18 cellular contexts compared by ENCODE assay signal in genomic region chr9:93513606-93514005, GRCh38.
"Had no signal": no experiment of that assay in that cellular context is flagged by ENCODE, and none has a peak within 500 bp of the region (broad histone marks: within the 10 kb centered on the region; RNA-seq: fewer than 3 reads in every experiment).

No MANE protein-coding gene starts in this region.

- H3K27ac ChIP-seq: hepatocyte, vagina, VCaP had no signal

- H3K4me2 ChIP-seq: hepatocyte had no signal

- H3K9me3 ChIP-seq: vagina had no signal

- DNase-seq: activated CD4-positive, alpha-beta T cell treated with anti-CD3 and anti-CD28 coated beads for 1 hour; activated CD4-positive, alpha-beta T cell treated with anti-CD3 and anti-CD28 coated beads, Interleukin-2, amount 50 U/mL, for 48 hours; activated CD8-positive, alpha-beta memory T cell treated with anti-CD3 and anti-CD28 coated beads, Interleukin-2, amount 10 ng/mL, durations not matched to agents 7 days and 5 days; activated naive CD4-positive, alpha-beta T cell treated with anti-CD3 and anti-CD28 coated beads for 36 hours; effector CD8-positive, alpha-beta T cell; left cardiac atrium; stimulated activated CD4-positive, alpha-beta T cell treated with anti-CD3 and anti-CD28 coated beads, Interleukin-12 subunit alpha, Interleukin-12 subunit beta, amount 100 ng/mL, for 4 hours; stimulated activated CD4-positive, alpha-beta T cell treated with anti-CD3 and anti-CD28 coated beads, Interleukin-1b, Interleukin-23, amount 100 ng/mL, for 48 hours; stimulated activated CD8-positive, alpha-beta memory T cell treated with anti-CD3 and anti-CD28 coated beads, Interleukin-4, amount 100 ng/mL, for 48 hours; stimulated activated naive CD8-positive, alpha-beta T cell treated with anti-CD3 and anti-CD28 coated beads, Interleukin-15, Interleukin-2, amounts not matched to agents 100 U/mL and 50 U/mL, for 24 hours; T-helper 2 cell; trophoblast cell had no signal

- H3K27me3 Mint-ChIP-seq: activated CD8-positive, alpha-beta memory T cell treated with anti-CD3 and anti-CD28 coated beads, Interleukin-2, amount 10 ng/mL, durations not matched to agents 7 days and 5 days; dendritic cell treated with granulocyte-macrophage colony-stimulating factor and Interleukin-4, amounts not matched to agents 40 ng/mL and 50 ng/mL, for 4 days; natural killer cell treated with Interleukin-12 subunit alpha and Interleukin-12 subunit beta and Interleukin-15 and Interleukin-18, amount 100 ng/mL, for 72 hours had no signal

- H3K4me3 ChIP-seq: hepatocyte, lung, vagina had no signal

- ATAC-seq: activated CD8-positive, alpha-beta memory T cell treated with anti-CD3 and anti-CD28 coated beads, Interleukin-2, amount 10 ng/mL, durations not matched to agents 7 days and 5 days; left cardiac atrium; natural killer cell treated with Interleukin-12 subunit alpha and Interleukin-12 subunit beta and Interleukin-15 and Interleukin-18, amount 100 ng/mL, for 72 hours; stimulated activated naive CD8-positive, alpha-beta T cell treated with anti-CD3 and anti-CD28 coated beads, Interleukin-15, Interleukin-2, amounts not matched to agents 100 U/mL and 50 U/mL, for 24 hours had no signal

- H3K4me3 Mint-ChIP-seq: activated CD8-positive, alpha-beta memory T cell treated with anti-CD3 and anti-CD28 coated beads, Interleukin-2, amount 10 ng/mL, durations not matched to agents 7 days and 5 days; activated naive CD4-positive, alpha-beta T cell treated with anti-CD3 and anti-CD28 coated beads for 36 hours; dendritic cell treated with granulocyte-macrophage colony-stimulating factor and Interleukin-4, amounts not matched to agents 40 ng/mL and 50 ng/mL, for 4 days; natural killer cell treated with Interleukin-12 subunit alpha and Interleukin-12 subunit beta and Interleukin-15 and Interleukin-18, amount 100 ng/mL, for 72 hours had no signal

- H3K27ac Mint-ChIP-seq: activated CD8-positive, alpha-beta memory T cell treated with anti-CD3 and anti-CD28 coated beads, Interleukin-2, amount 10 ng/mL, durations not matched to agents 7 days and 5 days; activated naive CD4-positive, alpha-beta T cell treated with anti-CD3 and anti-CD28 coated beads for 36 hours; dendritic cell treated with granulocyte-macrophage colony-stimulating factor and Interleukin-4, amounts not matched to agents 40 ng/mL and 50 ng/mL, for 4 days had no signal

- H3K9me3 Mint-ChIP-seq: activated naive CD4-positive, alpha-beta T cell treated with anti-CD3 and anti-CD28 coated beads for 36 hours; dendritic cell treated with granulocyte-macrophage colony-stimulating factor and Interleukin-4, amounts not matched to agents 40 ng/mL and 50 ng/mL, for 4 days; natural killer cell treated with Interleukin-12 subunit alpha and Interleukin-12 subunit beta and Interleukin-15 and Interleukin-18, amount 100 ng/mL, for 72 hours had no signal

- H3K36me3 Mint-ChIP-seq: natural killer cell treated with Interleukin-12 subunit alpha and Interleukin-12 subunit beta and Interleukin-15 and Interleukin-18, amount 100 ng/mL, for 72 hours had no signal

- H3K27me3 ChIP-seq: hepatocyte, vagina had no signal

- H2AFZ ChIP-seq: hepatocyte had no signal
